8 cellular contexts compared by ENCODE assay signal in genomic region chr9:123929870-123930831, GRCh38. TPM values are rescaled to one million over a fixed set of nuclear protein-coding genes. Genes with fewer than 3 reads are reported as not detected.
A peak's percentile ranks its signal among the peaks of the same experiment; 100 is the strongest.
DNase-seq lines count a peak whose midpoint lies in the region; ATAC-seq and TF ChIP-seq lines count a peak whose summit lies in the region.

A gene with protein sequence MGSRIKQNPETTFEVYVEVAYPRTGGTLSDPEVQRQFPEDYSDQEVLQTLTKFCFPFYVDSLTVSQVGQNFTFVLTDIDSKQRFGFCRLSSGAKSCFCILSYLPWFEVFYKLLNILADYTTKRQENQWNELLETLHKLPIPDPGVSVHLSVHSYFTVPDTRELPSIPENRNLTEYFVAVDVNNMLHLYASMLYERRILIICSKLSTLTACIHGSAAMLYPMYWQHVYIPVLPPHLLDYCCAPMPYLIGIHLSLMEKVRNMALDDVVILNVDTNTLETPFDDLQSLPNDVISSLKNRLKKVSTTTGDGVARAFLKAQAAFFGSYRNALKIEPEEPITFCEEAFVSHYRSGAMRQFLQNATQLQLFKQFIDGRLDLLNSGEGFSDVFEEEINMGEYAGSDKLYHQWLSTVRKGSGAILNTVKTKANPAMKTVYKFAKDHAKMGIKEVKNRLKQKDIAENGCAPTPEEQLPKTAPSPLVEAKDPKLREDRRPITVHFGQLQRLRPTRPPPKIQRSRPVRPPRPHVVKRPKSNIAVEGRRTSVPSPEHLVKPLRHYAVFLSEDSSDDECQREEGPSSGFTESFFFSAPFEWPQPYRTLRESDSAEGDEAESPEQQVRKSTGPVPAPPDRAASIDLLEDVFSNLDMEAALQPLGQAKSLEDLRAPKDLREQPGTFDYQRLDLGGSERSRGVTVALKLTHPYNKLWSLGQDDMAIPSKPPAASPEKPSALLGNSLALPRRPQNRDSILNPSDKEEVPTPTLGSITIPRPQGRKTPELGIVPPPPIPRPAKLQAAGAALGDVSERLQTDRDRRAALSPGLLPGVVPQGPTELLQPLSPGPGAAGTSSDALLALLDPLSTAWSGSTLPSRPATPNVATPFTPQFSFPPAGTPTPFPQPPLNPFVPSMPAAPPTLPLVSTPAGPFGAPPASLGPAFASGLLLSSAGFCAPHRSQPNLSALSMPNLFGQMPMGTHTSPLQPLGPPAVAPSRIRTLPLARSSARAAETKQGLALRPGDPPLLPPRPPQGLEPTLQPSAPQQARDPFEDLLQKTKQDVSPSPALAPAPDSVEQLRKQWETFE (minus strand): TSS chr9:123930126. CDS start chr9:123929905, 221 bp downstream.

- H3K4me1 Mint-ChIP-seq in activated CD8-positive, alpha-beta T cell treated with anti-CD3 and anti-CD28 coated beads for 36 hours (ENCODE audit: low read depth), result peaks cover 38% of the 10 kb centered on the region

- peaks cover 2% of the 10 kb centered on the region for H3K36me3 Mint-ChIP-seq in activated CD8-positive, alpha-beta T cell treated with anti-CD3 and anti-CD28 coated beads for 36 hours (ENCODE audit: low read depth)

- 4 to 6% methylated on average over 83 of the region's 83 CpGs for WGBS in ectodermal cell, 2 experiments
- WGBS in lung, 2 donors, result 6 to 7% methylated on average over 54 to 83 of the region's 83 CpGs

- H3K9ac ChIP-seq in BLaER1 treated with 17β-estradiol and CSF1 and Interleukin-3, amounts not matched to agents 10 nM and 100 nM, result peak within 1 kb of the TSS; percentile 84 to 92 (median 91)

- DNase-seq in NCI-H82 (lab: John Stamatoyannopoulos, UW) (peak; percentile 91), lung (ENCODE audit: low spot score) (peak; percentile 88)
- peak; percentile 93 for DNase-seq in activated CD8-positive, alpha-beta T cell treated with anti-CD3 and anti-CD28 coated beads for 36 hours
- peak; percentile 71 to 90 (median 80) for DNase-seq in stimulated activated CD4-positive, alpha-beta T cell treated with anti-CD3 and anti-CD28 coated beads, TNF-alpha, amount 100 ng/mL, for 24 hours (ENCODE audit: low read depth in 3 of 3)

- H3K4me3 Mint-ChIP-seq in activated CD8-positive, alpha-beta T cell treated with anti-CD3 and anti-CD28 coated beads for 36 hours, result peak within 1 kb of the TSS; percentile 81

- peak within 1 kb of the TSS; percentile 81 for H3K27ac Mint-ChIP-seq in activated CD8-positive, alpha-beta T cell treated with anti-CD3 and anti-CD28 coated beads for 36 hours

- peaks cover 0 to 6% (median 1%) of the 10 kb centered on the region in 11 experiments; a peak in 7 of 22 replicates for H3K36me3 ChIP-seq in BLaER1 treated with 17β-estradiol and CSF1 and Interleukin-3, amounts not matched to agents 10 nM and 100 nM
- H3K36me3 ChIP-seq in ectodermal cell (ENCODE audit: control insufficient read depth, insufficient read depth, low read length), result no peaks in the 10 kb centered on the region
- no peaks in the 10 kb centered on the region for H3K36me3 ChIP-seq in lung (ENCODE audit: control insufficient read depth in 2 of 2, insufficient read depth in 2 of 2, low read length in 2 of 2)

- ATAC-seq in GM19351 (IDR thresholded peaks at IDR 0.05; ENCODE audit: unreplicated experiment), result peak; percentile 66
- peak; percentile 71 for ATAC-seq in HG03520 (IDR thresholded peaks at IDR 0.05; ENCODE audit: unreplicated experiment)
- peak; percentile 90 for ATAC-seq in activated CD8-positive, alpha-beta T cell treated with anti-CD3 and anti-CD28 coated beads for 36 hours
- ATAC-seq in lung (ENCODE audit: insufficient read depth, low FRiP score), result peak; percentile 93

- no peak for TF ChIP-seq CTCF in activated CD8-positive, alpha-beta T cell treated with anti-CD3 and anti-CD28 coated beads for 36 hours (IDR thresholded peaks at IDR 0.05)
- TF ChIP-seq CTCF in lung (IDR thresholded peaks at IDR 0.05; ENCODE audit: control extremely low read depth, extremely low read depth), result no peak

- POLR2A ChIA-PET in activated CD8-positive, alpha-beta T cell treated with anti-CD3 and anti-CD28 coated beads for 36 hours (lab: Charles Lee), result interaction anchor here (0.6 kb wide), 1 partner anchor 89 kb away, joined by 4 read pairs; no protein-coding TSS in a partner anchor

- peak within 1 kb of the TSS; percentile 79 to 98 (median 94) for H3K4me2 ChIP-seq in BLaER1 treated with 17β-estradiol and CSF1 and Interleukin-3, amounts not matched to agents 10 nM and 100 nM

- intact Hi-C loops in activated CD8-positive, alpha-beta T cell treated with anti-CD3 and anti-CD28 coated beads for 36 hours (cut with micrococcal nuclease), result no loop called here

- no peaks in the 10 kb centered on the region for H3K27me3 ChIP-seq in BLaER1 treated with 17β-estradiol and CSF1 and Interleukin-3, amounts not matched to agents 10 nM and 100 nM
- H3K27me3 ChIP-seq in ectodermal cell (ENCODE audit: control insufficient read depth, insufficient read depth, low read length, poor library complexity, severe bottlenecking), result peaks cover 22% of the 10 kb centered on the region
- no peaks in the 10 kb centered on the region for H3K27me3 ChIP-seq in lung (ENCODE audit: control insufficient read depth, insufficient read depth)

- peaks cover 0 to 4% (median under 1%) of the 10 kb centered on the region in 11 experiments; a peak in 11 of 22 replicates for H3K9me3 ChIP-seq in BLaER1 treated with 17β-estradiol and CSF1 and Interleukin-3, amounts not matched to agents 10 nM and 100 nM (replicated peaks in 1 of 11)
- no peaks in the 10 kb centered on the region for H3K9me3 ChIP-seq in ectodermal cell (ENCODE audit: control insufficient read depth, low read length)
- no peaks in the 10 kb centered on the region for H3K9me3 ChIP-seq in lung (ENCODE audit: control insufficient read depth in 2 of 2, insufficient read depth in 1 of 2, low read length in 1 of 2)

- no peaks in the 10 kb centered on the region for H3K9me3 Mint-ChIP-seq in activated CD8-positive, alpha-beta T cell treated with anti-CD3 and anti-CD28 coated beads for 36 hours

- H3K4me1 ChIP-seq in BLaER1 treated with 17β-estradiol and CSF1 and Interleukin-3, amounts not matched to agents 10 nM and 100 nM, result peaks cover 41 to 54% (median 45%) of the 10 kb centered on the region in 10 experiments
- H3K4me1 ChIP-seq in ectodermal cell (ENCODE audit: control insufficient read depth, insufficient read depth, low read length) (peaks cover 3% of the 10 kb centered on the region), lung (ENCODE audit: control insufficient read depth in 2 of 2, insufficient read depth in 2 of 2, low read length in 2 of 2) (peaks cover 8 to 18% of the 10 kb centered on the region in 2 donors)

- peak within 1 kb of the TSS; percentile 80 to 94 (median 88) for H3K4me3 ChIP-seq in BLaER1 treated with 17β-estradiol and CSF1 and Interleukin-3, amounts not matched to agents 10 nM and 100 nM
- peak within 1 kb of the TSS; percentile 56 for H3K4me3 ChIP-seq in ectodermal cell (ENCODE audit: insufficient read depth, low read depth, low read length)
- peak within 1 kb of the TSS; percentile 79 for H3K4me3 ChIP-seq in lung

- H3K27me3 Mint-ChIP-seq in activated CD8-positive, alpha-beta T cell treated with anti-CD3 and anti-CD28 coated beads for 36 hours, result peaks cover 8% of the 10 kb centered on the region

- H4K20me1 ChIP-seq in BLaER1 treated with 17β-estradiol and CSF1 and Interleukin-3, amounts not matched to agents 10 nM and 100 nM, result peaks cover 0 to 34% (median 5%) of the 10 kb centered on the region in 11 experiments; a peak in 9 of 22 replicates

- CTCF ChIA-PET in activated CD8-positive, alpha-beta T cell treated with anti-CD3 and anti-CD28 coated beads for 36 hours (lab: Charles Lee), result no interaction called here

- peak within 1 kb of the TSS; percentile 77 to 88 (median 85) for H3K27ac ChIP-seq in BLaER1 treated with 17β-estradiol and CSF1 and Interleukin-3, amounts not matched to agents 10 nM and 100 nM
- H3K27ac ChIP-seq in ectodermal cell (ENCODE audit: insufficient read depth, low read depth, low read length, poor library complexity, severe bottlenecking) (no peak within 1 kb of the TSS), lung (ENCODE audit: low read depth in 1 of 2, low read length in 1 of 2) (peak within 1 kb of the TSS; percentile 64 to 83)

RNA-seq across cellular contexts. Expression of the gene that starts here (rescaled TPM):
- total RNA-seq in activated CD8-positive, alpha-beta T cell treated with anti-CD3 and anti-CD28 coated beads for 36 hours, result 10 to 100 TPM; 21.9 to 23.3 TPM
- polyA plus RNA-seq in ectodermal cell (2013, experiment 1 of 4), result 9.4 TPM
- polyA plus RNA-seq in ectodermal cell (2013, experiment 2 of 4), result 10.5 TPM
- polyA plus RNA-seq in ectodermal cell (2013, experiment 3 of 4), result 8.7 TPM
- 11.7 TPM for polyA plus RNA-seq in ectodermal cell (2013, experiment 4 of 4)
- total RNA-seq in lung, result 10 to 100 TPM; 17.4 to 29.8 TPM
- polyA plus RNA-seq in lung, result 10 to 100 TPM in 1 of 2 donors, 1 to 10 TPM in 1; 5.7 to 11.5 TPM
